Comparison of ENCODE assay signal across 10 cellular contexts in the genomic region with DNA sequence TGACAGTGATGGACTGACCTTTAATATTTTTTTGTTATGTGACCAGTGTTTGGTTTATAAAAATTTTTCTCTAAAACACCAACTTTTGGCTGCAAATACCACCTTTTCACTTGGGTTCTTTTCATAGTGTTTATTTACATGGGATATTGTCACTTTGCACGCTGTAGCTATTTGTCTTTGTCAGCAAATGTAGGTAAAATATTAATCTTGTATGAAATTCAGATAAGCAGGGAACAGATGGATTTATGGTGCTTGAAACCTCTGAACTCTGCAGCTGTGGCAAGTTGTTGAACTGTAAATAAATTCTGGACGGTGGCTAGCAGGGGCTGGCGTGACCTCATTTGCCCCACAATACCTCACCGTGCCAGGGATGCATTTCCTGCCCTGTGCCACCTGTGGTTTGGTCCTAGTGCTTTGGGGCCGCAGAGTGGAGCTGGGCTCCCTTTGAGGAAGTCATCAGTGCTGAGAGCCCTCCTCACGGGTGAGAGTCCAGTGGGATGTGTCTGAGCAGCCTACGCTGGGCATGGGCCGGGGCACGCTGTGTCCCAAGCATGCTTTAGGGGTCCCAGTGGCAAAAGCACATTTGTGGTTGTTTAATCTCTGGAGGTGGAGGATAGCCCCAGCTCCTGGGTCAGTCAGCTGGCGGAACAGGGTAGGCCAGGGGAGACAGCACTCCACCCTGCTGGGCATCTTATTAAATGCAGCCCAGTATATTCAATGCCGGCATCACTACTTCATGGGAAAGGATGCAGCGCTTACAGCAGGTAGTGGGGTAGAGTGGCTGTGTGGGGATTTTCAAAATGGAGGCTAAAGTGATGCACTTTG.
DNase-seq lines count a peak whose midpoint lies in the region; ATAC-seq and TF ChIP-seq lines count a peak whose summit lies in the region.
"Had no signal": no experiment of that assay in that cellular context is flagged by ENCODE, and none has a peak within 500 bp of the region (broad histone marks: within the 10 kb centered on the region; RNA-seq: fewer than 3 reads in every experiment).

No MANE protein-coding gene starts in this region.

- peak; percentile 59 for ATAC-seq in HG03432 (IDR thresholded peaks at IDR 0.05; ENCODE audit: unreplicated experiment)
- peak; percentile 77 for ATAC-seq in WTC11

- POLR2A ChIA-PET in WTC11 (lab: Charles Lee): no interaction called here

- peaks cover 40% of the 10 kb centered on the region for H3K4me1 Mint-ChIP-seq in WTC11

- DNase-seq in DMS79 treated with DMSO at 0.1 percent for 48 hours (lab: John Stamatoyannopoulos, UW) (peak; percentile 10), DMS79 (lab: John Stamatoyannopoulos, UW) (no peak), WTC11 (ENCODE audit: low spot score) (peak; percentile 12), retinal pigment epithelial cell (ENCODE audit: low read depth) (no peak), LoVo (ENCODE audit: low spot score) (no peak), NCI-H345 treated with DMSO at 0.1 percent for 48 hours (lab: John Stamatoyannopoulos, UW; ENCODE audit: unreplicated experiment) (no peak), NCI-H2227 treated with DMSO at 0.1 percent for 48 hours (lab: John Stamatoyannopoulos, UW) (no peak)
- DNase-seq: NCI-H2171 treated with DMSO at 0.1 percent for 48 hours, SW 1271 had no signal

- no peak overlapping the region for H3K4me3 ChIP-seq in retinal pigment epithelial cell (ENCODE audit: low read length)

- TF ChIP-seq CTCF in WTC11 (IDR thresholded peaks at IDR 0.05) (no peak), retinal pigment epithelial cell (conservative IDR thresholded peaks at IDR 0.05; ENCODE audit: low read depth, low read length) (peak; percentile 28)

- no peaks in the 10 kb centered on the region; the same call in 1 of the 2 replicates for H3K27me3 Mint-ChIP-seq in WTC11 (ENCODE audit: low read depth)

- peak overlapping the region; percentile 24; the same call in 1 of the 2 replicates for H3K4me3 Mint-ChIP-seq in WTC11

- H3K36me3 Mint-ChIP-seq in WTC11: no peaks in the 10 kb centered on the region

- CTCF ChIA-PET in WTC11 (lab: Charles Lee): interaction anchor here (1.0 to 2.0 kb wide), 5 partner anchors 11 to 127 kb away, joined by 3 to 6 read pairs (median 4); no protein-coding TSS in a partner anchor

- no peaks in the 10 kb centered on the region for H3K9me3 Mint-ChIP-seq in WTC11

- no peak overlapping the region for H3K27ac Mint-ChIP-seq in WTC11

TF ChIP-seq in WTC11, 78 proteins besides CTCF, POLR2A, EP300 and RAD21 (continues in another document):
- TF ChIP-seq IRF1 (CRISPR knock-in tag; IDR thresholded peaks at IDR 0.05) (no peak), MAX (CRISPR knock-in tag; IDR thresholded peaks at IDR 0.05) (no peak), MXD4 (CRISPR knock-in tag; IDR thresholded peaks at IDR 0.05; ENCODE audit: borderline replicate concordance) (no peak), ZNF416 (CRISPR knock-in tag; IDR thresholded peaks at IDR 0.05) (no peak), CBFB (CRISPR knock-in tag; IDR thresholded peaks at IDR 0.05; ENCODE audit: low read depth) (no peak), FOXK1 (CRISPR knock-in tag; IDR thresholded peaks at IDR 0.05) (no peak), E2F1 (CRISPR knock-in tag; IDR thresholded peaks at IDR 0.05) (no peak), AFF4 (CRISPR knock-in tag; IDR thresholded peaks at IDR 0.05; ENCODE audit: borderline replicate concordance) (no peak), PRRX2 (CRISPR knock-in tag; IDR thresholded peaks at IDR 0.05) (no peak), CREM (CRISPR knock-in tag; IDR thresholded peaks at IDR 0.05) (no peak), ZNF423 (CRISPR knock-in tag; IDR thresholded peaks at IDR 0.05) (no peak), TEAD1 (CRISPR knock-in tag; IDR thresholded peaks at IDR 0.05) (no peak)
- TF ChIP-seq, protein P1, sequence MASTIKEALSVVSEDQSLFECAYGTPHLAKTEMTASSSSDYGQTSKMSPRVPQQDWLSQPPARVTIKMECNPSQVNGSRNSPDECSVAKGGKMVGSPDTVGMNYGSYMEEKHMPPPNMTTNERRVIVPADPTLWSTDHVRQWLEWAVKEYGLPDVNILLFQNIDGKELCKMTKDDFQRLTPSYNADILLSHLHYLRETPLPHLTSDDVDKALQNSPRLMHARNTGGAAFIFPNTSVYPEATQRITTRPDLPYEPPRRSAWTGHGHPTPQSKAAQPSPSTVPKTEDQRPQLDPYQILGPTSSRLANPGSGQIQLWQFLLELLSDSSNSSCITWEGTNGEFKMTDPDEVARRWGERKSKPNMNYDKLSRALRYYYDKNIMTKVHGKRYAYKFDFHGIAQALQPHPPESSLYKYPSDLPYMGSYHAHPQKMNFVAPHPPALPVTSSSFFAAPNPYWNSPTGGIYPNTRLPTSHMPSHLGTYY (CRISPR knock-in tag; IDR thresholded peaks at IDR 0.05): no peak
- TF ChIP-seq, protein P2, sequence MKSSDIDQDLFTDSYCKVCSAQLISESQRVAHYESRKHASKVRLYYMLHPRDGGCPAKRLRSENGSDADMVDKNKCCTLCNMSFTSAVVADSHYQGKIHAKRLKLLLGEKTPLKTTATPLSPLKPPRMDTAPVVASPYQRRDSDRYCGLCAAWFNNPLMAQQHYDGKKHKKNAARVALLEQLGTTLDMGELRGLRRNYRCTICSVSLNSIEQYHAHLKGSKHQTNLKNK (CRISPR knock-in tag; IDR thresholded peaks at IDR 0.05): no peak
- TF ChIP-seq, protein P3, sequence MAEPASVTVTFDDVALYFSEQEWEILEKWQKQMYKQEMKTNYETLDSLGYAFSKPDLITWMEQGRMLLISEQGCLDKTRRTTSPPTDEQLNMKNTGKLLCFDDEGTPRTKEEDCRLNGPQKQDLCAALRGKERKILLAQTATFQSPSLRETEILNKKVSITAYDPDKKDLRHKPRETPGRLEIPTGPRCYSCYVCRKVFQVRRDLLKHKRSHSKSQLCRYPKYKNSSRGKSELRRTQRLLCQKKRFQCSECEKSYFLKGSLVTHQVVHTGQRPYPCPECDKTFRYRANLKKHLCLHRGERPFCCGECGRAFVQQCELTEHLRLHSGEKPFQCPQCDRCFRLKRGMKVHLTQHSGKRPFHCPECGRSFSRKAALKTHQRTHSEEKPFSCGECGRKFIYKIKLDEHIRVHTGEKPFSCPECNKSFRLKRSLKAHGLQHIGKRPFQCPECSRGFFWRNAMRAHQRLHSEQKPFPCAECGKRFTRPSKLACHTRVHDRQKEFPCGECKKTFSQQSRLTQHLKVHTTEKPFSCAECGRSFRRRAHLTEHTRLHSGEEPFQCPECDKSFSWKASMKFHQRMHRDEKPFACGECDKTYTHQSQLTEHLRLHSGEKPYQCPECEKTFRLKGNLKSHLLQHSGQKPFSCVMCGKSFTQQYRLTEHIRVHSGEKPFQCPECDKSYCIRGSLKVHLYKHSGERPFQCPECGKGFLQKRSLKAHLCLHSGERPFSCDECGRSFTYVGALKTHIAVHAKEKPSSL (CRISPR knock-in tag; conservative IDR thresholded peaks at IDR 0.05): no peak

Comparison
In these comparisons a context has a peak if more than half of its experiments do, and no peak if none do; other contexts are left out.
1. DNase-seq: peak in DMS79 treated with DMSO at 0.1 percent for 48 hours (single experiment) and WTC11 (single experiment); none in DMS79 (single experiment), retinal pigment epithelial cell (single experiment), LoVo (single experiment), NCI-H345 treated with DMSO at 0.1 percent for 48 hours (single experiment) and NCI-H2227 treated with DMSO at 0.1 percent for 48 hours (single experiment).